ENCODE assay signal across 1 cellular context in genomic region chr1:2270260-2271100, GRCh38.
TF ChIP-seq lines count a peak whose summit lies in the region.

No MANE protein-coding gene starts in this region.

TF ChIP-seq in HepG2, 621 proteins besides CTCF, POLR2A, EP300 and RAD21 (continued from another document and continues in another):
- TF ChIP-seq GMEB1 (CRISPR knock-in tag; IDR thresholded peaks at IDR 0.05; ENCODE audit: borderline replicate concordance) (no peak), PATZ1 (CRISPR knock-in tag; IDR thresholded peaks at IDR 0.05) (peak; percentile 88), DR1 (CRISPR knock-in tag; IDR thresholded peaks at IDR 0.05) (no peak), ZBTB7B (CRISPR knock-in tag; IDR thresholded peaks at IDR 0.05) (peak; percentile 78), NFE2L1 (CRISPR knock-in tag; IDR thresholded peaks at IDR 0.05; ENCODE audit: borderline replicate concordance) (no peak), RFXANK (CRISPR knock-in tag; IDR thresholded peaks at IDR 0.05) (no peak), REXO4 (CRISPR knock-in tag; IDR thresholded peaks at IDR 0.05; ENCODE audit: borderline replicate concordance) (no peak), DMTF1 (CRISPR knock-in tag; IDR thresholded peaks at IDR 0.05) (no peak), AHR (CRISPR knock-in tag; IDR thresholded peaks at IDR 0.05) (no peak), EHMT2 (IDR thresholded peaks at IDR 0.05; ENCODE audit: borderline replicate concordance, low read depth, low read length) (no peak), NR2C2 (CRISPR knock-in tag; IDR thresholded peaks at IDR 0.05; ENCODE audit: borderline replicate concordance) (0 out of 2 replicates have a peak, but pooled peaks have one; percentile 49), ZNF747 (CRISPR knock-in tag; IDR thresholded peaks at IDR 0.05; ENCODE audit: borderline replicate concordance) (peak; percentile 63; the same call in 1 of the 2 replicates), MAFF (IDR thresholded peaks at IDR 0.05; ENCODE audit: low read depth, low read length) (no peak), SIN3A (IDR thresholded peaks at IDR 0.05; ENCODE audit: borderline replicate concordance, low read depth, low read length) (no peak), ZFP62 (CRISPR knock-in tag; IDR thresholded peaks at IDR 0.05) (no peak), HBP1 (CRISPR knock-in tag; IDR thresholded peaks at IDR 0.05; ENCODE audit: low read depth) (no peak), RXRA (CRISPR knock-in tag; IDR thresholded peaks at IDR 0.05) (peak; percentile 94), ADNP (CRISPR knock-in tag; IDR thresholded peaks at IDR 0.05) (no peak), ZNF264 (CRISPR knock-in tag; IDR thresholded peaks at IDR 0.05) (no peak), ZNF121 (CRISPR knock-in tag; IDR thresholded peaks at IDR 0.05) (no peak), SKIL (CRISPR knock-in tag; IDR thresholded peaks at IDR 0.05; ENCODE audit: borderline replicate concordance) (peak; percentile 95), PHF21A (CRISPR knock-in tag; IDR thresholded peaks at IDR 0.05) (peak; percentile 87), POLR2AphosphoS5 (IDR thresholded peaks at IDR 0.05; ENCODE audit: low read depth, low read length) (no peak), NFRKB (IDR thresholded peaks at IDR 0.05) (no peak), ZNF343 (CRISPR knock-in tag; IDR thresholded peaks at IDR 0.05) (peak; percentile 46; the same call in 1 of the 2 replicates), ZC3H4 (CRISPR knock-in tag; IDR thresholded peaks at IDR 0.05; ENCODE audit: borderline replicate concordance) (no peak), IRF9 (CRISPR knock-in tag; IDR thresholded peaks at IDR 0.05; ENCODE audit: borderline replicate concordance) (no peak), ESRRA (CRISPR knock-in tag; IDR thresholded peaks at IDR 0.05; ENCODE audit: low read depth) (peak; percentile 86; the same call in 1 of the 2 replicates), ZSCAN9 (CRISPR knock-in tag; IDR thresholded peaks at IDR 0.05; ENCODE audit: borderline replicate concordance) (no peak), FOXA3 (CRISPR knock-in tag; IDR thresholded peaks at IDR 0.05) (no peak), HINFP (CRISPR knock-in tag; IDR thresholded peaks at IDR 0.05; ENCODE audit: low read depth) (0 out of 2 replicates have a peak, but pooled peaks have one; percentile 50), ZNF777 (CRISPR knock-in tag; IDR thresholded peaks at IDR 0.05) (peak; percentile 27; the same call in 1 of the 2 replicates), NONO (IDR thresholded peaks at IDR 0.05) (no peak), NONO (CRISPR knock-in tag; conservative IDR thresholded peaks at IDR 0.05) (no peak), SNAPC2 (CRISPR knock-in tag; IDR thresholded peaks at IDR 0.05) (no peak), SOX13 (IDR thresholded peaks at IDR 0.05) (no peak), SOX13 (CRISPR knock-in tag; conservative IDR thresholded peaks at IDR 0.05 in 1 of 2, IDR thresholded peaks at IDR 0.05 in 1 of 2) (peak in 1 of 2 experiments; percentile 39; a peak in 1 of 4 replicates), PRDM4 (CRISPR knock-in tag; IDR thresholded peaks at IDR 0.05; ENCODE audit: borderline replicate concordance) (no peak), ZNF788 (CRISPR knock-in tag; IDR thresholded peaks at IDR 0.05; ENCODE audit: borderline replicate concordance) (peak; percentile 51; the same call in 1 of the 2 replicates), TCF7L2 (IDR thresholded peaks at IDR 0.05; ENCODE audit: low read depth, low read length) (no peak), TEAD3 (CRISPR knock-in tag; optimal IDR thresholded peaks at IDR 0.05; ENCODE audit: borderline replicate concordance) (peak; percentile 30), ZNF276 (CRISPR knock-in tag; IDR thresholded peaks at IDR 0.05; ENCODE audit: low read depth) (no peak), DZIP1 (CRISPR knock-in tag; IDR thresholded peaks at IDR 0.05) (0 out of 2 replicates have a peak, but pooled peaks have one; percentile 59)
